ENCODE assay signal across 1 cellular context in the genomic region with DNA sequence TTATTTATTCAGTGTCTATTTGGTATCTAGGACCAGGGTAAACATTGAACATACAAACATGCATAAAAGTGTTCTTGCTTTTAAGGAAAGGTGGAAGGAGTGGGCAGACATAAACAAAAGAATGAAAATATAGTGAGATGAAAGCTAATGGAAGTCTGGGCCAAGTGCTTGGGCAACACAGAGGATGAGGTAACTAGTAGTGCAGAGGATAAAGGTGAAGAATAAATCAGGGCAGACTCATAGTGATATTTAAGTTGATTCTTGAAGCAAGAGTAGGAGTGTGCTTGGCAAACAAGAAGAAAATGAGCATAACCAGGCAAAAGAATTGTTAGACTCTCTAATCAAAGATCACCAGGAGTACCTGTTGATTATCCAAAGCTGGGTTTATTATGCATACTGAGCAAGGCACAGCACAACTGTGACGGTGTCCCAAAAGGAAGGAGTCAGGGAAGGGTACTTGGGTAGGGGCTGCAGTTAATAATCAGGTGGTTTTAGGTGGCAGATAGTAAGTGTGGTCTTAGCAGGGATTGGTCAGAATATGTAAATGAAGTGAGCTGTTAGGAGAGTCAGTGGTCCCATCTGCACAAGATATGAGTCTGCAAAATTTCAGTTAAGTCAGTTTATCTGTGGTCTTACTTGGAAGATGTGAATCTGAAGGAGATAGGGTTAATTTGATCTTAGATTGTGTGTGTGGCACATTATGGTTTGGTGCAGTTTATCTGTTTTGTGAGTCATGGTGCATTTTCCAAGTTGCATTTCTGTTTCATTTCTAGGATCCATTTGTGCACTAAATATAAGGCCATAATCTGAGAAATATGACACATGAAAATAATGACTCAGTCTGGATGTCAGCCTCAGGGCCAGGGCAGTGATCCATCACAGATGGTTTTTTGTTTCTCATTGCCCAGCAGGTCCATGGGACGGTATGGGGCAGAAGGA.
A peak's percentile ranks its signal among the peaks of the same experiment; 100 is the strongest.
TF ChIP-seq lines count a peak whose summit lies in the region.

No MANE protein-coding gene starts in this region.

TF ChIP-seq in SK-N-SH, 30 proteins besides CTCF, POLR2A, EP300 and RAD21:
- peak; percentile 88 for TF ChIP-seq NFIC (IDR thresholded peaks at IDR 0.05; ENCODE audit: borderline replicate concordance)
- no peak for TF ChIP-seq CHD2 (IDR thresholded peaks at IDR 0.05; ENCODE audit: low read length, partially characterized antibody)
- no peak; the same call in 1 of the 2 replicates for TF ChIP-seq GABPA (IDR thresholded peaks at IDR 0.05; ENCODE audit: low read depth)
- TF ChIP-seq, protein P1, sequence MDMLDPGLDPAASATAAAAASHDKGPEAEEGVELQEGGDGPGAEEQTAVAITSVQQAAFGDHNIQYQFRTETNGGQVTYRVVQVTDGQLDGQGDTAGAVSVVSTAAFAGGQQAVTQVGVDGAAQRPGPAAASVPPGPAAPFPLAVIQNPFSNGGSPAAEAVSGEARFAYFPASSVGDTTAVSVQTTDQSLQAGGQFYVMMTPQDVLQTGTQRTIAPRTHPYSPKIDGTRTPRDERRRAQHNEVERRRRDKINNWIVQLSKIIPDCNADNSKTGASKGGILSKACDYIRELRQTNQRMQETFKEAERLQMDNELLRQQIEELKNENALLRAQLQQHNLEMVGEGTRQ (IDR thresholded peaks at IDR 0.05; ENCODE audit: borderline replicate concordance, low read depth, low read length) = no peak
- TF ChIP-seq, protein P2, sequence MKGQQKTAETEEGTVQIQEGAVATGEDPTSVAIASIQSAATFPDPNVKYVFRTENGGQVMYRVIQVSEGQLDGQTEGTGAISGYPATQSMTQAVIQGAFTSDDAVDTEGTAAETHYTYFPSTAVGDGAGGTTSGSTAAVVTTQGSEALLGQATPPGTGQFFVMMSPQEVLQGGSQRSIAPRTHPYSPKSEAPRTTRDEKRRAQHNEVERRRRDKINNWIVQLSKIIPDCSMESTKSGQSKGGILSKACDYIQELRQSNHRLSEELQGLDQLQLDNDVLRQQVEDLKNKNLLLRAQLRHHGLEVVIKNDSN (IDR thresholded peaks at IDR 0.05; ENCODE audit: borderline replicate concordance, low read depth) = no peak
- TF ChIP-seq ELF1 (IDR thresholded peaks at IDR 0.05) = no peak
- peak; percentile 81; the same call in 1 of the 2 replicates for TF ChIP-seq RXRA (IDR thresholded peaks at IDR 0.05; ENCODE audit: borderline replicate concordance, low read depth)
- peak; percentile 69; the same call in 1 of the 2 replicates for TF ChIP-seq POLR2AphosphoS5 (IDR thresholded peaks at IDR 0.05; ENCODE audit: low read depth, low read length)
- 0 out of 2 replicates have a peak, but pooled peaks have one; percentile 8 for TF ChIP-seq MXI1 (IDR thresholded peaks at IDR 0.05; ENCODE audit: low read depth, low read length)
- TF ChIP-seq SIN3A (IDR thresholded peaks at IDR 0.05; ENCODE audit: borderline replicate concordance, low read depth, low read length) = peak; percentile 62; the same call in 1 of the 2 replicates
- no peak for TF ChIP-seq RFX5 (IDR thresholded peaks at IDR 0.05; ENCODE audit: low read length)
- TF ChIP-seq FOXM1 (IDR thresholded peaks at IDR 0.05; ENCODE audit: low read depth) = peak; percentile 96
- TF ChIP-seq TCF12 (IDR thresholded peaks at IDR 0.05) = peak; percentile 99
- TF ChIP-seq, protein P3, sequence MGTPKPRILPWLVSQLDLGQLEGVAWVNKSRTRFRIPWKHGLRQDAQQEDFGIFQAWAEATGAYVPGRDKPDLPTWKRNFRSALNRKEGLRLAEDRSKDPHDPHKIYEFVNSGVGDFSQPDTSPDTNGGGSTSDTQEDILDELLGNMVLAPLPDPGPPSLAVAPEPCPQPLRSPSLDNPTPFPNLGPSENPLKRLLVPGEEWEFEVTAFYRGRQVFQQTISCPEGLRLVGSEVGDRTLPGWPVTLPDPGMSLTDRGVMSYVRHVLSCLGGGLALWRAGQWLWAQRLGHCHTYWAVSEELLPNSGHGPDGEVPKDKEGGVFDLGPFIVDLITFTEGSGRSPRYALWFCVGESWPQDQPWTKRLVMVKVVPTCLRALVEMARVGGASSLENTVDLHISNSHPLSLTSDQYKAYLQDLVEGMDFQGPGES (IDR thresholded peaks at IDR 0.05; ENCODE audit: low read depth, low read length) = no peak
- no peak for TF ChIP-seq NRF1 (IDR thresholded peaks at IDR 0.05; ENCODE audit: low read depth, low read length)
- peak; percentile 87 for TF ChIP-seq TEAD4 (IDR thresholded peaks at IDR 0.05; ENCODE audit: borderline replicate concordance, insufficient read depth)
- TF ChIP-seq, protein P4, sequence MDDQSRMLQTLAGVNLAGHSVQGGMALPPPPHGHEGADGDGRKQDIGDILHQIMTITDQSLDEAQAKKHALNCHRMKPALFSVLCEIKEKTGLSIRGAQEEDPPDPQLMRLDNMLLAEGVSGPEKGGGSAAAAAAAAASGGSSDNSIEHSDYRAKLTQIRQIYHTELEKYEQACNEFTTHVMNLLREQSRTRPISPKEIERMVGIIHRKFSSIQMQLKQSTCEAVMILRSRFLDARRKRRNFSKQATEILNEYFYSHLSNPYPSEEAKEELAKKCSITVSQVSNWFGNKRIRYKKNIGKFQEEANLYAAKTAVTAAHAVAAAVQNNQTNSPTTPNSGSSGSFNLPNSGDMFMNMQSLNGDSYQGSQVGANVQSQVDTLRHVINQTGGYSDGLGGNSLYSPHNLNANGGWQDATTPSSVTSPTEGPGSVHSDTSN (IDR thresholded peaks at IDR 0.05) = peak; percentile 98
- TF ChIP-seq, protein P5, sequence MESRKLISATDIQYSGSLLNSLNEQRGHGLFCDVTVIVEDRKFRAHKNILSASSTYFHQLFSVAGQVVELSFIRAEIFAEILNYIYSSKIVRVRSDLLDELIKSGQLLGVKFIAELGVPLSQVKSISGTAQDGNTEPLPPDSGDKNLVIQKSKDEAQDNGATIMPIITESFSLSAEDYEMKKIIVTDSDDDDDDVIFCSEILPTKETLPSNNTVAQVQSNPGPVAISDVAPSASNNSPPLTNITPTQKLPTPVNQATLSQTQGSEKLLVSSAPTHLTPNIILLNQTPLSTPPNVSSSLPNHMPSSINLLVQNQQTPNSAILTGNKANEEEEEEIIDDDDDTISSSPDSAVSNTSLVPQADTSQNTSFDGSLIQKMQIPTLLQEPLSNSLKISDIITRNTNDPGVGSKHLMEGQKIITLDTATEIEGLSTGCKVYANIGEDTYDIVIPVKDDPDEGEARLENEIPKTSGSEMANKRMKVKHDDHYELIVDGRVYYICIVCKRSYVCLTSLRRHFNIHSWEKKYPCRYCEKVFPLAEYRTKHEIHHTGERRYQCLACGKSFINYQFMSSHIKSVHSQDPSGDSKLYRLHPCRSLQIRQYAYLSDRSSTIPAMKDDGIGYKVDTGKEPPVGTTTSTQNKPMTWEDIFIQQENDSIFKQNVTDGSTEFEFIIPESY (IDR thresholded peaks at IDR 0.05; ENCODE audit: borderline replicate concordance, low read depth) = peak; percentile 78; the same call in 1 of the 2 replicates
- TF ChIP-seq, protein P6, sequence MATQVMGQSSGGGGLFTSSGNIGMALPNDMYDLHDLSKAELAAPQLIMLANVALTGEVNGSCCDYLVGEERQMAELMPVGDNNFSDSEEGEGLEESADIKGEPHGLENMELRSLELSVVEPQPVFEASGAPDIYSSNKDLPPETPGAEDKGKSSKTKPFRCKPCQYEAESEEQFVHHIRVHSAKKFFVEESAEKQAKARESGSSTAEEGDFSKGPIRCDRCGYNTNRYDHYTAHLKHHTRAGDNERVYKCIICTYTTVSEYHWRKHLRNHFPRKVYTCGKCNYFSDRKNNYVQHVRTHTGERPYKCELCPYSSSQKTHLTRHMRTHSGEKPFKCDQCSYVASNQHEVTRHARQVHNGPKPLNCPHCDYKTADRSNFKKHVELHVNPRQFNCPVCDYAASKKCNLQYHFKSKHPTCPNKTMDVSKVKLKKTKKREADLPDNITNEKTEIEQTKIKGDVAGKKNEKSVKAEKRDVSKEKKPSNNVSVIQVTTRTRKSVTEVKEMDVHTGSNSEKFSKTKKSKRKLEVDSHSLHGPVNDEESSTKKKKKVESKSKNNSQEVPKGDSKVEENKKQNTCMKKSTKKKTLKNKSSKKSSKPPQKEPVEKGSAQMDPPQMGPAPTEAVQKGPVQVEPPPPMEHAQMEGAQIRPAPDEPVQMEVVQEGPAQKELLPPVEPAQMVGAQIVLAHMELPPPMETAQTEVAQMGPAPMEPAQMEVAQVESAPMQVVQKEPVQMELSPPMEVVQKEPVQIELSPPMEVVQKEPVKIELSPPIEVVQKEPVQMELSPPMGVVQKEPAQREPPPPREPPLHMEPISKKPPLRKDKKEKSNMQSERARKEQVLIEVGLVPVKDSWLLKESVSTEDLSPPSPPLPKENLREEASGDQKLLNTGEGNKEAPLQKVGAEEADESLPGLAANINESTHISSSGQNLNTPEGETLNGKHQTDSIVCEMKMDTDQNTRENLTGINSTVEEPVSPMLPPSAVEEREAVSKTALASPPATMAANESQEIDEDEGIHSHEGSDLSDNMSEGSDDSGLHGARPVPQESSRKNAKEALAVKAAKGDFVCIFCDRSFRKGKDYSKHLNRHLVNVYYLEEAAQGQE (IDR thresholded peaks at IDR 0.05; ENCODE audit: low read depth, low read length) = no peak
- peak; percentile 98 for TF ChIP-seq JUND (IDR thresholded peaks at IDR 0.05)
- no peak for TF ChIP-seq SMC3 (IDR thresholded peaks at IDR 0.05; ENCODE audit: low read depth, low read length)
- TF ChIP-seq TAF1 (IDR thresholded peaks at IDR 0.05; ENCODE audit: borderline replicate concordance, low read depth, low read length) = no peak
- peak; percentile 71 for TF ChIP-seq GATA2 (CRISPR knock-in tag; IDR thresholded peaks at IDR 0.05)
- no peak for TF ChIP-seq EZH2phosphoT487 (IDR thresholded peaks at IDR 0.05; ENCODE audit: borderline replicate concordance, low read depth)
- peak; percentile 88; the same call in 1 of the 2 replicates for TF ChIP-seq MEF2A (IDR thresholded peaks at IDR 0.05; ENCODE audit: borderline replicate concordance, low read depth)
- TF ChIP-seq YY1 (IDR thresholded peaks at IDR 0.05; ENCODE audit: low read depth) = no peak
- TF ChIP-seq FOXJ3 (CRISPR knock-in tag; IDR thresholded peaks at IDR 0.05) = no peak
- TF ChIP-seq FOSL2 (IDR thresholded peaks at IDR 0.05; ENCODE audit: borderline replicate concordance, low read depth) = peak; percentile 96
- TF ChIP-seq, protein P7, sequence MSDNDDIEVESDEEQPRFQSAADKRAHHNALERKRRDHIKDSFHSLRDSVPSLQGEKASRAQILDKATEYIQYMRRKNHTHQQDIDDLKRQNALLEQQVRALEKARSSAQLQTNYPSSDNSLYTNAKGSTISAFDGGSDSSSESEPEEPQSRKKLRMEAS (IDR thresholded peaks at IDR 0.05; ENCODE audit: low read depth) = peak; percentile 77
- TF ChIP-seq RCOR1 (IDR thresholded peaks at IDR 0.05; ENCODE audit: low read length) = no peak
